ENCODE assay signal across 10 cellular contexts in genomic region chr9:112218908-112219307, GRCh38. TPM values are rescaled to one million over a fixed set of nuclear protein-coding genes. Genes with fewer than 3 reads are reported as not detected.
DNase-seq lines count a peak whose midpoint lies in the region; ATAC-seq and TF ChIP-seq lines count a peak whose summit lies in the region.
"Had no signal": no experiment of that assay in that cellular context is flagged by ENCODE, and none has a peak within 500 bp of the region (broad histone marks: within the 10 kb centered on the region; RNA-seq: fewer than 3 reads in every experiment).

No MANE protein-coding gene starts in this region.

- WGBS in mesendoderm (ENCODE audit: extremely low coverage, insufficient coverage, low lambda C conversion rate): no CpG with 5 or more reads among the region's 3 CpGs
- WGBS in gastroesophageal sphincter (ENCODE audit: low coverage in 1 of 2), 2 donors: 85 to 100% methylated on average over 1 to 3 of the region's 3 CpGs

- H3K18ac ChIP-seq in mesendoderm (ENCODE audit: low read length): no peak overlapping the region

- ATAC-seq in GM19372 (IDR thresholded peaks at IDR 0.05; ENCODE audit: low read depth, unreplicated experiment): peak; percentile 93
- ATAC-seq in HG03045 (IDR thresholded peaks at IDR 0.05; ENCODE audit: unreplicated experiment): peak; percentile 94
- ATAC-seq in gastroesophageal sphincter: no peak

- no peak overlapping the region for H2AK5ac ChIP-seq in mesendoderm (ENCODE audit: low read length)

- H3K23ac ChIP-seq in mesendoderm (ENCODE audit: low read length): no peak overlapping the region

- no peak overlapping the region for H3K9ac ChIP-seq in mesendoderm (ENCODE audit: low read length)

- no peak overlapping the region for H2BK5ac ChIP-seq in mesendoderm (ENCODE audit: low read length)

- TF ChIP-seq POLR2A in uterus (IDR thresholded peaks at IDR 0.05) (no peak), gastroesophageal sphincter (IDR thresholded peaks at IDR 0.05) (no peak)

- H3K79me2 ChIP-seq in mesendoderm (ENCODE audit: control insufficient read depth, insufficient read depth, low read length): no peaks in the 10 kb centered on the region

- intact Hi-C loops in activated CD4-positive, alpha-beta memory T cell treated with anti-CD3 and anti-CD28 coated beads for 36 hours (cut with micrococcal nuclease): loop anchor here (2.0 to 5.0 kb wide), 3 partner anchors 38 to 114 kb away; partner anchors contain the start of gene PTBP3
- intact Hi-C loops in uterus (cut with DNase I; ENCODE audit: low total_unique reads): no loop called here

- H3K4me1 Mint-ChIP-seq in activated CD4-positive, alpha-beta memory T cell treated with anti-CD3 and anti-CD28 coated beads for 36 hours (ENCODE audit: low read depth): peaks cover 35% of the 10 kb centered on the region

- H3K27ac ChIP-seq in mesendoderm (ENCODE audit: low read depth, low read length) (no peak overlapping the region), uterus (no peak overlapping the region), gastroesophageal sphincter (no peak overlapping the region)

- H3K4me3 ChIP-seq in mesendoderm (ENCODE audit: low read length) (no peak overlapping the region), uterus (no peak overlapping the region), gastroesophageal sphincter (no peak overlapping the region)

- CTCF ChIA-PET in activated CD4-positive, alpha-beta memory T cell treated with anti-CD3 and anti-CD28 coated beads for 36 hours (lab: Charles Lee): interaction anchor here (0.9 to 1.2 kb wide), 5 partner anchors 14 to 131 kb away, joined by 3 read pairs; no protein-coding TSS in a partner anchor

- peak overlapping the region; percentile 11 for H3K27ac Mint-ChIP-seq in activated CD4-positive, alpha-beta memory T cell treated with anti-CD3 and anti-CD28 coated beads for 36 hours

- no peak overlapping the region for H4K5ac ChIP-seq in mesendoderm (ENCODE audit: low read length)

- TF ChIP-seq EP300 in gastroesophageal sphincter (IDR thresholded peaks at IDR 0.05): no peak

- no peak overlapping the region for H3K4me2 ChIP-seq in mesendoderm (ENCODE audit: low read length)

- no peak overlapping the region for H4K8ac ChIP-seq in mesendoderm (ENCODE audit: low read depth, low read length)

- H2BK15ac ChIP-seq in mesendoderm (replicated peaks; ENCODE audit: low read depth): no peak overlapping the region

- no peaks in the 10 kb centered on the region for H3K27me3 Mint-ChIP-seq in activated CD4-positive, alpha-beta memory T cell treated with anti-CD3 and anti-CD28 coated beads for 36 hours

- TF ChIP-seq CTCF in GM10266 (IDR thresholded peaks at IDR 0.05; ENCODE audit: control insufficient read depth, insufficient read depth, low read depth, missing control alignments) (no peak), uterus (IDR thresholded peaks at IDR 0.05) (no peak), gastroesophageal sphincter (IDR thresholded peaks at IDR 0.05) (no peak)

- no peaks in the 10 kb centered on the region for H3K79me1 ChIP-seq in mesendoderm (ENCODE audit: low read length)

- H2BK120ac ChIP-seq in mesendoderm (ENCODE audit: low read depth, low read length): no peak overlapping the region

- H3K27me3 ChIP-seq in mesendoderm (ENCODE audit: insufficient read depth, low read length, poor library complexity) (no peaks in the 10 kb centered on the region), uterus (no peaks in the 10 kb centered on the region), gastroesophageal sphincter (no peaks in the 10 kb centered on the region)

- H3K9me3 ChIP-seq in uterus (no peaks in the 10 kb centered on the region), gastroesophageal sphincter (no peaks in the 10 kb centered on the region)

- no peak overlapping the region for H3K4ac ChIP-seq in mesendoderm (ENCODE audit: low read depth, low read length)

- peaks cover 31% of the 10 kb centered on the region for H3K36me3 Mint-ChIP-seq in activated CD4-positive, alpha-beta memory T cell treated with anti-CD3 and anti-CD28 coated beads for 36 hours

- POLR2A ChIA-PET in activated CD4-positive, alpha-beta memory T cell treated with anti-CD3 and anti-CD28 coated beads for 36 hours (lab: Charles Lee): interaction anchor here (0.6 to 0.8 kb wide), 4 partner anchors 56 to 161 kb away, joined by 3 to 4 read pairs (median 3); partner anchors contain the start of gene HSDL2

- DNase-seq in GM10266 (ENCODE audit: extremely low spot score): peak; percentile 51
- peak; percentile 19 for DNase-seq in activated CD4-positive, alpha-beta memory T cell treated with anti-CD3 and anti-CD28 coated beads for 36 hours
- no peak for DNase-seq in central memory CD4-positive, alpha-beta T cell
- DNase-seq in mesendoderm: no peak
- DNase-seq in uterus: no peak
- DNase-seq: effector memory CD4-positive, alpha-beta T cell; NCI-H1436 treated with DMSO at 0.1 percent for 48 hours had no signal

- no peak overlapping the region for H3K56ac ChIP-seq in mesendoderm (ENCODE audit: low read length)

- no peaks in the 10 kb centered on the region for H3K9me3 Mint-ChIP-seq in activated CD4-positive, alpha-beta memory T cell treated with anti-CD3 and anti-CD28 coated beads for 36 hours

- H3K36me3 ChIP-seq in mesendoderm (ENCODE audit: control insufficient read depth, insufficient read depth, low read length) (no peaks in the 10 kb centered on the region), uterus (no peaks in the 10 kb centered on the region), gastroesophageal sphincter (peaks cover 0 to 63% of the 10 kb centered on the region in 2 donors)

- no peaks in the 10 kb centered on the region for H3K4me1 ChIP-seq in mesendoderm (ENCODE audit: control insufficient read depth, low read depth, low read length)
- no peaks in the 10 kb centered on the region for H3K4me1 ChIP-seq in uterus
- no peaks in the 10 kb centered on the region for H3K4me1 ChIP-seq in gastroesophageal sphincter

- H3K4me3 Mint-ChIP-seq in activated CD4-positive, alpha-beta memory T cell treated with anti-CD3 and anti-CD28 coated beads for 36 hours: no peak overlapping the region

RNA-seq across cellular contexts. Expression of gene SUSD1, which starts 43.8 kb away (rescaled TPM):
- total RNA-seq in activated CD4-positive, alpha-beta memory T cell treated with anti-CD3 and anti-CD28 coated beads for 36 hours: 1 to 10 TPM; 3.2 to 3.6 TPM
- polyA plus RNA-seq in mesendoderm (2013, experiment 1 of 2): 2.5 TPM
- polyA plus RNA-seq in mesendoderm (2013, experiment 2 of 2): 2.6 TPM
- total RNA-seq in uterus (10 to 100 TPM in 2 of 4 donors, 1 to 10 TPM in 2; 2.9 to 22.5 (median 10.0) TPM), gastroesophageal sphincter (10 to 100 TPM in 1 of 4 donors, 1 to 10 TPM in 3; 5.9 to 10.0 (median 7.4) TPM)

Comparison
In these comparisons a context has a peak if more than half of its experiments do, and no peak if none do; other contexts are left out.
1. DNase-seq: peak in GM10266 (single experiment) and activated CD4-positive, alpha-beta memory T cell treated with anti-CD3 and anti-CD28 coated beads for 36 hours (single experiment); none in central memory CD4-positive, alpha-beta T cell (single experiment), mesendoderm (single experiment) and uterus (0 of 2).